ENCODE assay signal across 15 cellular contexts in the genomic region with DNA sequence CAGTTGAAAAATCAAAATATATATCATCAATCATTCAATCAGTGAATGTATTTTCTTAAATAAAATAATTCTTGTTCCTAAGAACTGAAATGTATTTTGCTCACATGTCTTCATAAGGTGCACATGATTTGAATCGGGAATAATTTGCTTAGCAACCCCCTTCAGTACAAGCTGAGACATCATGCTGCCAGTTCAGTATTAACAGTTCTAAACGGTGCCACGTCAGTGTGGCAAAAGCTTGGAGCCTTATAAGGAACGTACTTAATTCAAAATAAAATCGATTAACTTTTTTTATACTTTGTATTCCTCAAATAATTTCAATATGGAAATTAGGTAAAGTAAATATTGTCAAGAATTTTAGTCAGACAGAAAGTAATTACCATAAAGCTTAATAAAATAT.
DNase-seq lines count a peak whose midpoint lies in the region.
"Had no signal": no experiment of that assay in that cellular context is flagged by ENCODE, and none has a peak within 500 bp of the region (broad histone marks: within the 10 kb centered on the region; RNA-seq: fewer than 3 reads in every experiment).

No MANE protein-coding gene starts in this region.

- DNase-seq in NCI-H82 (lab: John Stamatoyannopoulos, UW), result peak; percentile 4
- DNase-seq in NCI-H82 treated with DMSO at 0.1 percent for 48 hours (lab: John Stamatoyannopoulos, UW; ENCODE audit: unreplicated experiment), result no peak
- peak; percentile 53 for DNase-seq in cerebellar cortex (ENCODE audit: low spot score)
- peak; percentile 26 for DNase-seq in putamen (ENCODE audit: low spot score)
- DNase-seq in COLO829 (ENCODE audit: low spot score), result no peak
- no peak for DNase-seq in globus pallidus (ENCODE audit: low spot score)
- DNase-seq: 8988T; ACHN; AML-193; Caco-2; CD4-positive, alpha-beta memory T cell; DMS153; DND-41; GF-D8; H9 had no signal

Comparison
In these comparisons a context has a peak if more than half of its experiments do, and no peak if none do; other contexts are left out.
1. DNase-seq: peak in NCI-H82 (single experiment), cerebellar cortex (single experiment) and putamen (single experiment); none in NCI-H82 treated with DMSO at 0.1 percent for 48 hours (single experiment), COLO829 (single experiment) and globus pallidus (single experiment).